Comparison of ENCODE assay signal across 25 cellular contexts in the genomic region with DNA sequence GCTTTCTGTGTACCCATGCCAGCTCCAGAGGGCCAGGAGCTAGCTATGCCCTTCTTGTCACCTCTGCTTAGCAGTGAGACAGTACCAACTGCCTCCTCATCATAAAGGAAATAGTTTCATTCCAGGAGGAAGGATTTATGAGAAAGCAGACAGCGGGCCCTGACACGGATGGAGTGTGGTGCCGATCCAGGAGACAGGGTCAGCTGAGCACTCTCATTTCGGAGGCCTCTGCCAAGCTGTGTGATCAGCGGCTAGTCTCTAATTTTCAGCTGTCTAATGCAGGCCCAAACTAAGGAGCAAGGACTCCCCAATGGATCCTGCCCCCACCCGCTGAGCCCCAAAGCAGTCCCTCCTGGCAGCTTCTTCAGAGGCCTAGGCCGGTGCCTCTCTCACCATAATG.
DNase-seq lines count a peak whose midpoint lies in the region; ATAC-seq, FAIRE-seq and TF ChIP-seq lines count a peak whose summit lies in the region.
"Had no signal": no experiment of that assay in that cellular context is flagged by ENCODE, and none has a peak within 500 bp of the region (broad histone marks: within the 10 kb centered on the region; RNA-seq: fewer than 3 reads in every experiment).

No MANE protein-coding gene starts in this region.

- BruUV-seq in A673 (replicated peaks; lab: Mats Ljungman, UMichigan): no TSS peak

- H3K27ac Mint-ChIP-seq in brain: peak overlapping the region in 3 of 5 experiments; percentile 27 to 66 (median 49)
- H3K27ac Mint-ChIP-seq: CD14-positive monocyte; CD4-positive, alpha-beta T cell; HFFc6 had no signal

- POLR2A ChIA-PET in A673 (lab: Charles Lee; ENCODE audit: low non-redundant PET): no interaction called here

- H3K36me3 Mint-ChIP-seq in brain: no peaks in the 10 kb centered on the region
- H3K36me3 Mint-ChIP-seq: CD14-positive monocyte; CD8-positive, alpha-beta memory T cell had no signal

- H3K27ac ChIP-seq in A673 (ENCODE audit: low read depth, low read length, poor library complexity, severe bottlenecking): peak overlapping the region; percentile 78
- H3K27ac ChIP-seq in kidney (ENCODE audit: low read depth in 2 of 2, low read length in 2 of 2): no peak overlapping the region
- H3K27ac ChIP-seq: 22Rv1; BLaER1 treated with 17β-estradiol and CSF1 and Interleukin-3, amounts not matched to agents 10 nM and 100 nM had no signal

- no peaks in the 10 kb centered on the region for H3K27me3 ChIP-seq in A673 (replicated peaks; ENCODE audit: insufficient read depth, low read depth, low read length, poor library complexity)
- H3K27me3 ChIP-seq: BE2C; BLaER1 treated with 17β-estradiol and CSF1 and Interleukin-3, amounts not matched to agents 10 nM and 100 nM had no signal

- H3K9me3 Mint-ChIP-seq in brain: peaks cover 0 to 4% (median 0%) of the 10 kb centered on the region in 5 experiments
- H3K9me3 Mint-ChIP-seq: CD4-positive, alpha-beta T cell had no signal

- H3K27me3 Mint-ChIP-seq in brain: peaks cover 10% of the 10 kb centered on the region
- H3K27me3 Mint-ChIP-seq: CD4-positive, alpha-beta T cell had no signal

- H3K4me1 Mint-ChIP-seq in brain: peaks cover 72% of the 10 kb centered on the region
- H3K4me1 Mint-ChIP-seq: CD14-positive monocyte had no signal

- no peak overlapping the region for H3K4me3 Mint-ChIP-seq in brain
- H3K4me3 Mint-ChIP-seq: CD14-positive monocyte; CD4-positive, alpha-beta T cell; CD8-positive, alpha-beta memory T cell; HFFc6 had no signal

- TF ChIP-seq CTCF in A673 (conservative IDR thresholded peaks at IDR 0.05; ENCODE audit: low read depth, low read length) (no peak), brain (conservative IDR thresholded peaks at IDR 0.05) (no peak), kidney (IDR thresholded peaks at IDR 0.05; ENCODE audit: borderline replicate concordance, extremely low read depth, insufficient read depth) (no peak)

- no peak for ATAC-seq in HG03095 (IDR thresholded peaks at IDR 0.05; ENCODE audit: unreplicated experiment)

- CTCF ChIA-PET in A673 (lab: Charles Lee): no interaction called here

- intact Hi-C loops in A673 (cut with micrococcal nuclease; ENCODE audit: unreplicated experiment): no loop called here
- intact Hi-C loops in posterior vena cava (cut with DNase I): no loop called here
- intact Hi-C loops in kidney (cut with DNase I): no loop called here

- no peak for FAIRE-seq in kidney (lab: Jason Lieb, UNC)
- FAIRE-seq: A204.1, GM12892, H54 had no signal

- H3K4me1 ChIP-seq in A673 (ENCODE audit: insufficient read depth, low read length, poor library complexity, severe bottlenecking): peaks cover 63% of the 10 kb centered on the region
- no peaks in the 10 kb centered on the region for H3K4me1 ChIP-seq in kidney (ENCODE audit: control insufficient read depth in 1 of 2, insufficient read depth in 1 of 2, low read depth in 1 of 2, low read length in 2 of 2)
- H3K4me1 ChIP-seq: HAP-1 had no signal

- H3K9me3 ChIP-seq in A673 (ENCODE audit: low read depth, low read length, poor library complexity, severe bottlenecking) (no peaks in the 10 kb centered on the region), kidney (ENCODE audit: control insufficient read depth in 1 of 2, low read length in 2 of 2) (no peaks in the 10 kb centered on the region)
- H3K9me3 ChIP-seq: BE2C; BLaER1 treated with 17β-estradiol and CSF1 and Interleukin-3, amounts not matched to agents 10 nM and 100 nM; HAP-1 had no signal

- H3K9ac ChIP-seq in kidney (ENCODE audit: low read length in 2 of 2): no peak overlapping the region
- H3K9ac ChIP-seq: BLaER1 treated with 17β-estradiol and CSF1 and Interleukin-3, amounts not matched to agents 10 nM and 100 nM had no signal

- no peak for DNase-seq in A673 (ENCODE audit: low spot score)
- peak; percentile 35 for DNase-seq in left kidney (ENCODE audit: low read depth, low spot score)
- peak; percentile 72 for DNase-seq in posterior vena cava (ENCODE audit: low spot score)
- no peak for DNase-seq in kidney
- no peak for DNase-seq in GM03348 (ENCODE audit: low spot score)
- DNase-seq in NCI-H524 treated with DMSO at 0.1 percent for 48 hours (lab: John Stamatoyannopoulos, UW): no peak
- DNase-seq: ACHN; AML-193; BE2C; CD4-positive, alpha-beta T cell; CD8-positive, alpha-beta memory T cell; DMS53; DMS79 treated with DMSO at 0.1 percent for 48 hours; GF-D8; GOT3; HFFc6 had no signal

- H3K4me3 ChIP-seq in A673 (ENCODE audit: low read depth, low read length, poor library complexity, severe bottlenecking) (no peak overlapping the region), kidney (ENCODE audit: low read length in 2 of 2) (no peak overlapping the region)
- H3K4me3 ChIP-seq: BLaER1 treated with 17β-estradiol and CSF1 and Interleukin-3, amounts not matched to agents 10 nM and 100 nM; HAP-1 had no signal

- H3K36me3 ChIP-seq in A673 (ENCODE audit: insufficient read depth, low read length, poor library complexity, severe bottlenecking): no peaks in the 10 kb centered on the region
- H3K36me3 ChIP-seq in kidney (ENCODE audit: control insufficient read depth in 1 of 2, insufficient read depth in 2 of 2, low read length in 2 of 2): no peaks in the 10 kb centered on the region
- H3K36me3 ChIP-seq: BE2C; BLaER1 treated with 17β-estradiol and CSF1 and Interleukin-3, amounts not matched to agents 10 nM and 100 nM; HAP-1 had no signal

Comparison
In these comparisons a context has a peak if more than half of its experiments do, and no peak if none do; other contexts are left out.
1. DNase-seq: peak in left kidney (single experiment) and posterior vena cava (single experiment); none in A673 (single experiment), kidney (single experiment), GM03348 (single experiment) and NCI-H524 treated with DMSO at 0.1 percent for 48 hours (single experiment).